In genomic region chr19:56140583-56141415, GRCh38 we compare ENCODE assay signal across 8 cellular contexts. TPM values are rescaled to one million over a fixed set of nuclear protein-coding genes. Genes with fewer than 3 reads are reported as not detected.
A peak's percentile ranks its signal among the peaks of the same experiment; 100 is the strongest.
DNase-seq lines count a peak whose midpoint lies in the region; ATAC-seq and TF ChIP-seq lines count a peak whose summit lies in the region.

ZNF444 (plus strand) TSS chr19:56141287; CDS start chr19:56146912, 5,625 bp downstream.

- WGBS in psoas muscle, 3 donors, result 0 to 1% (median 1%) methylated on average over 54 to 56 of the region's 56 CpGs

- H3K27me3 ChIP-seq in ascending aorta (no peaks in the 10 kb centered on the region), right atrium auricular region (no peaks in the 10 kb centered on the region), psoas muscle (ENCODE audit: insufficient read depth in 3 of 3, low read length in 2 of 3) (no peaks in the 10 kb centered on the region), uterus (no peaks in the 10 kb centered on the region)

- no peak for TF ChIP-seq CTCF in ascending aorta (IDR thresholded peaks at IDR 0.05)
- TF ChIP-seq CTCF in right atrium auricular region (IDR thresholded peaks at IDR 0.05), result no peak
- TF ChIP-seq CTCF in psoas muscle (IDR thresholded peaks at IDR 0.05), result no peak
- TF ChIP-seq CTCF in uterus (IDR thresholded peaks at IDR 0.05), result peak in 1 of 4 experiments; percentile 17

- DNase-seq in NCI-H187 treated with DMSO at 0.1 percent for 48 hours (lab: John Stamatoyannopoulos, UW) (peak; percentile 99), ascending aorta (ENCODE audit: low spot score in 2 of 2) (peak; percentile 98 to 99), right atrium auricular region (ENCODE audit: low spot score) (peak; percentile 99), psoas muscle (peak; percentile 98 to 99), uterus (peak; percentile 99)
- peak; percentile 99 for DNase-seq in T-helper 2 cell treated with Interferon-gamma antibody and Interleukin-4, amounts not matched to agents 5 μg/mL and 100 μg/mL, for 36 hours (ENCODE audit: low spot score)

- H3K4me1 ChIP-seq in ascending aorta (peaks cover 0 to 15% of the 10 kb centered on the region in 2 donors), right atrium auricular region (peaks cover 0 to 26% of the 10 kb centered on the region in 2 donors), psoas muscle (peaks cover 13% of the 10 kb centered on the region), uterus (no peaks in the 10 kb centered on the region)

- intact Hi-C loops in ascending aorta (cut with DNase I), result loop anchor here (1.0 to 10.0 kb wide), 7 partner anchors 19 to 1102 kb away; partner anchors contain the start of genes PPP1R12C, ZNF582, ZNF787 and ZNF805
- intact Hi-C loops in psoas muscle (cut with DNase I), result loop anchor here in 1 of 2 donors (2.0 kb wide), 1 partner anchor 20 kb away; the partner anchor contains the start of gene ZNF787
- intact Hi-C loops in uterus (cut with DNase I; ENCODE audit: low total_unique reads), result no loop called here

- no peaks in the 10 kb centered on the region for H3K27me3 Mint-ChIP-seq in T-helper 2 cell treated with Interferon-gamma antibody and Interleukin-4, amounts not matched to agents 5 μg/mL and 100 μg/mL, for 36 hours (ENCODE audit: low read depth)

- no peaks in the 10 kb centered on the region for H3K9me3 Mint-ChIP-seq in T-helper 2 cell treated with Interferon-gamma antibody and Interleukin-4, amounts not matched to agents 5 μg/mL and 100 μg/mL, for 36 hours

- H3K9me3 ChIP-seq in ascending aorta (no peaks in the 10 kb centered on the region), right atrium auricular region (no peaks in the 10 kb centered on the region), psoas muscle (no peaks in the 10 kb centered on the region), uterus (no peaks in the 10 kb centered on the region)

- H3K4me3 ChIP-seq in ascending aorta (peak within 1 kb of the TSS; percentile 61 to 82), right atrium auricular region (peak within 1 kb of the TSS; percentile 61 to 65), psoas muscle (peak within 1 kb of the TSS; percentile 88), uterus (peak within 1 kb of the TSS; percentile 57 to 66)

- H3K27ac ChIP-seq in ascending aorta, result peak within 1 kb of the TSS; percentile 82 to 93
- H3K27ac ChIP-seq in right atrium auricular region, result peak within 1 kb of the TSS; percentile 84 to 90
- H3K27ac ChIP-seq in psoas muscle, result peak within 1 kb of the TSS; percentile 86
- peak within 1 kb of the TSS; percentile 93 for H3K27ac ChIP-seq in uterus

- ATAC-seq in GM18499 (IDR thresholded peaks at IDR 0.05; ENCODE audit: insufficient read depth, unreplicated experiment), result peak; percentile 88
- ATAC-seq in HG02943 (IDR thresholded peaks at IDR 0.05; ENCODE audit: low read depth, unreplicated experiment), result peak; percentile 90
- ATAC-seq in psoas muscle, result peak; percentile 93 to 97 (median 96)

- H3K4me3 Mint-ChIP-seq in T-helper 2 cell treated with Interferon-gamma antibody and Interleukin-4, amounts not matched to agents 5 μg/mL and 100 μg/mL, for 36 hours, result peak within 1 kb of the TSS; percentile 87

- TF ChIP-seq POLR2A in uterus (IDR thresholded peaks at IDR 0.05), result peak; percentile 48 to 56

- no peaks in the 10 kb centered on the region for H3K36me3 ChIP-seq in ascending aorta
- H3K36me3 ChIP-seq in right atrium auricular region, result no peaks in the 10 kb centered on the region
- H3K36me3 ChIP-seq in psoas muscle (ENCODE audit: insufficient read depth in 1 of 2, low read depth in 1 of 2), result no peaks in the 10 kb centered on the region
- no peaks in the 10 kb centered on the region for H3K36me3 ChIP-seq in uterus

- H3K27ac Mint-ChIP-seq in T-helper 2 cell treated with Interferon-gamma antibody and Interleukin-4, amounts not matched to agents 5 μg/mL and 100 μg/mL, for 36 hours, result peak within 1 kb of the TSS; percentile 86

- peaks cover 25% of the 10 kb centered on the region for H3K4me1 Mint-ChIP-seq in T-helper 2 cell treated with Interferon-gamma antibody and Interleukin-4, amounts not matched to agents 5 μg/mL and 100 μg/mL, for 36 hours (ENCODE audit: low read depth)

- H3K36me3 Mint-ChIP-seq in T-helper 2 cell treated with Interferon-gamma antibody and Interleukin-4, amounts not matched to agents 5 μg/mL and 100 μg/mL, for 36 hours (ENCODE audit: low read depth), result no peaks in the 10 kb centered on the region

RNA-seq across cellular contexts. Expression of gene ZNF444, which starts in this region (rescaled TPM):
- 94.9 TPM for total RNA-seq in ascending aorta
- 10 to 100 TPM; 26.1 to 30.9 TPM for total RNA-seq in right atrium auricular region
- total RNA-seq in psoas muscle, result 10 to 100 TPM; 12.0 to 20.6 (median 16.6) TPM
- 10 to 100 TPM; 14.1 to 22.4 (median 14.7) TPM for polyA plus RNA-seq in psoas muscle
- 10 to 100 TPM in 3 of 4 donors, 1 to 10 TPM in 1; 5.3 to 38.9 (median 21.0) TPM for total RNA-seq in uterus

Comparison
In these comparisons a context has a peak if more than half of its experiments do, and no peak if none do; other contexts are left out.
1. Peak in every context shown above with its lines: DNase-seq, ATAC-seq, H3K4me3 ChIP-seq and H3K27ac ChIP-seq.